Comparison of ENCODE assay signal across 20 cellular contexts in genomic region chr20:41534170-41534569, GRCh38.
"Had no signal": no experiment of that assay in that cellular context is flagged by ENCODE, and none has a peak within 500 bp of the region (broad histone marks: within the 10 kb centered on the region; RNA-seq: fewer than 3 reads in every experiment).

No MANE protein-coding gene starts in this region.

- H3K27me3 ChIP-seq: esophagus muscularis mucosa, gastrocnemius medialis, left lung, pancreas, tibial nerve had no signal

- H3K4me3 ChIP-seq: esophagus muscularis mucosa, gastrocnemius medialis, left lung, lower lobe of right lung, pancreas, tibial nerve had no signal

- H3K27me3 Mint-ChIP-seq: memory B cell, naive B cell, progenitor cell of endocrine pancreas had no signal

- H3K27ac Mint-ChIP-seq: memory B cell; nephron; stimulated activated effector memory CD8-positive, alpha-beta T cell treated with anti-CD3 and anti-CD28 coated beads, Interleukin-12 subunit alpha, Interleukin-12 subunit beta, amount 100 ng/mL, for 72 hours had no signal

- DNase-seq: effector memory CD4-positive, alpha-beta T cell; gastrocnemius medialis; islet precursor cell; left lung; lower lobe of right lung; midbrain; naive B cell; occipital lobe; pancreas; right cardiac atrium; stimulated activated CD4-positive, alpha-beta T cell treated with anti-CD3 and anti-CD28 coated beads, Interleukin-4, amount 100 ng/mL, for 1 hour; stimulated activated CD8-positive, alpha-beta memory T cell treated with anti-CD3 and anti-CD28 coated beads, Interleukin-4, amount 100 ng/mL, for 48 hours; stimulated activated naive CD8-positive, alpha-beta T cell treated with anti-CD3 and anti-CD28 coated beads, Interleukin-15, Interleukin-2, amounts not matched to agents 100 U/mL and 50 U/mL, for 24 hours had no signal

- H3K27ac ChIP-seq: epithelial cell of prostate, esophagus muscularis mucosa, gastrocnemius medialis, left lung, lower lobe of right lung, pancreas, tibial nerve had no signal

- ATAC-seq: gastrocnemius medialis; left lung; lower lobe of right lung; right cardiac atrium; stimulated activated effector memory CD8-positive, alpha-beta T cell treated with anti-CD3 and anti-CD28 coated beads, Interleukin-12 subunit alpha, Interleukin-12 subunit beta, amount 100 ng/mL, for 72 hours; stimulated activated naive CD8-positive, alpha-beta T cell treated with anti-CD3 and anti-CD28 coated beads, Interleukin-15, Interleukin-2, amounts not matched to agents 100 U/mL and 50 U/mL, for 24 hours had no signal

- H3K4me1 ChIP-seq: esophagus muscularis mucosa, gastrocnemius medialis, left lung, lower lobe of right lung, pancreas had no signal

- H3K9me3 ChIP-seq: esophagus muscularis mucosa, gastrocnemius medialis, lower lobe of right lung, pancreas had no signal

- H3K4me3 Mint-ChIP-seq: memory B cell; nephron; stimulated activated effector memory CD8-positive, alpha-beta T cell treated with anti-CD3 and anti-CD28 coated beads, Interleukin-12 subunit alpha, Interleukin-12 subunit beta, amount 100 ng/mL, for 72 hours had no signal
